Comparison of ENCODE assay signal across 19 cellular contexts in genomic region chr2:678964-679363, GRCh38. TPM values are rescaled to one million over a fixed set of nuclear protein-coding genes. Genes with fewer than 3 reads are reported as not detected.
A peak's percentile ranks its signal among the peaks of the same experiment; 100 is the strongest.
DNase-seq lines count a peak whose midpoint lies in the region; ATAC-seq and TF ChIP-seq lines count a peak whose summit lies in the region.
"Had no signal": no experiment of that assay in that cellular context is flagged by ENCODE, and none has a peak within 500 bp of the region (broad histone marks: within the 10 kb centered on the region; RNA-seq: fewer than 3 reads in every experiment).

No MANE protein-coding gene starts in this region.

- H3K36me3 Mint-ChIP-seq in MCF 10A (ENCODE audit: insufficient read depth, unreplicated experiment) (peaks cover 18% of the 10 kb centered on the region), glutamatergic neuron (ENCODE audit: unreplicated experiment) (peaks cover 6% of the 10 kb centered on the region), type B pancreatic cell (peaks cover 10% of the 10 kb centered on the region)
- H3K36me3 Mint-ChIP-seq in activated CD8-positive, alpha-beta T cell treated with anti-CD3 and anti-CD28 coated beads for 36 hours (ENCODE audit: low read depth), result peaks cover 36% of the 10 kb centered on the region

- peaks cover 31% of the 10 kb centered on the region for H3K4me1 Mint-ChIP-seq in MCF 10A (ENCODE audit: insufficient read depth, unreplicated experiment)
- peaks cover 28% of the 10 kb centered on the region for H3K4me1 Mint-ChIP-seq in activated CD8-positive, alpha-beta T cell treated with anti-CD3 and anti-CD28 coated beads for 36 hours (ENCODE audit: low read depth)
- H3K4me1 Mint-ChIP-seq in glutamatergic neuron (ENCODE audit: low read depth, unreplicated experiment), result peaks cover 17% of the 10 kb centered on the region
- H3K4me1 Mint-ChIP-seq in type B pancreatic cell (ENCODE audit: unreplicated experiment), result peaks cover 36% of the 10 kb centered on the region

- no peaks in the 10 kb centered on the region for H3K9me3 ChIP-seq in breast epithelium
- H3K9me3 ChIP-seq: gastrocnemius medialis, ovary had no signal

- H3K4me3 Mint-ChIP-seq in MCF 10A (ENCODE audit: unreplicated experiment), result peak overlapping the region; percentile 83
- peak overlapping the region; percentile 85 for H3K4me3 Mint-ChIP-seq in activated CD8-positive, alpha-beta T cell treated with anti-CD3 and anti-CD28 coated beads for 36 hours
- H3K4me3 Mint-ChIP-seq in glutamatergic neuron (ENCODE audit: unreplicated experiment), result peak overlapping the region; percentile 90
- H3K4me3 Mint-ChIP-seq in type B pancreatic cell, result peak overlapping the region; percentile 96

- H3K27ac ChIP-seq in breast epithelium, result no peak overlapping the region

- no peaks in the 10 kb centered on the region for H3K36me3 ChIP-seq in breast epithelium
- H3K36me3 ChIP-seq: cardiac muscle cell, gastrocnemius medialis, ovary had no signal

- no peak overlapping the region for H3K4me3 ChIP-seq in breast epithelium
- H3K4me3 ChIP-seq: gastrocnemius medialis, ovary had no signal

- H3K27ac Mint-ChIP-seq in MCF 10A (ENCODE audit: low read depth, unreplicated experiment) (no peak overlapping the region), glutamatergic neuron (ENCODE audit: unreplicated experiment) (peak overlapping the region; percentile 50), type B pancreatic cell (peak overlapping the region; percentile 99)
- H3K27ac Mint-ChIP-seq in activated CD8-positive, alpha-beta T cell treated with anti-CD3 and anti-CD28 coated beads for 36 hours, result peak overlapping the region; percentile 99

- DNase-seq in MCF 10A (ENCODE audit: unreplicated experiment) (no peak), breast epithelium (ENCODE audit: low spot score in 2 of 2) (no peak), glutamatergic neuron (no peak), type B pancreatic cell (ENCODE audit: extremely low spot score, unreplicated experiment) (no peak), anterior cingulate cortex (lab: John Stamatoyannopoulos, UW) (no peak), HCEC 1CT (no peak), iPS-NIHi7 (ENCODE audit: extremely low spot score) (no peak)
- no peak for DNase-seq in activated CD8-positive, alpha-beta T cell treated with anti-CD3 and anti-CD28 coated beads for 36 hours
- DNase-seq: activated effector memory CD4-positive, alpha-beta T cell treated with anti-CD3 and anti-CD28 coated beads, Interleukin-2, amount 50 U/mL, for 16 hours; DMS53; gastrocnemius medialis; mammary epithelial cell; MM.1S; NCI-H2029; NCI-H526 treated with DMSO at 0.1 percent for 48 hours; ovary; stimulated activated CD4-positive, alpha-beta T cell treated with anti-CD3 and anti-CD28 coated beads, Interleukin-4, amount 100 ng/mL, for 24 hours had no signal

- no peaks in the 10 kb centered on the region for H3K4me1 ChIP-seq in breast epithelium

- intact Hi-C loops in MCF 10A (cut with micrococcal nuclease) (no loop called here), breast epithelium (cut with DNase I; ENCODE audit: low total_unique reads) (no loop called here)
- intact Hi-C loops in activated CD8-positive, alpha-beta T cell treated with anti-CD3 and anti-CD28 coated beads for 36 hours (cut with micrococcal nuclease), result no loop called here

- no peak for TF ChIP-seq POLR2A in breast epithelium (IDR thresholded peaks at IDR 0.05)

- POLR2A ChIA-PET in MCF 10A (lab: Yijun Ruan, JAX), result interaction anchor here (2.3 kb wide), 1 partner anchor 61 kb away, joined by 7 read pairs; no protein-coding TSS in a partner anchor
- POLR2A ChIA-PET in activated CD8-positive, alpha-beta T cell treated with anti-CD3 and anti-CD28 coated beads for 36 hours (lab: Charles Lee), result interaction anchor here (0.8 kb wide), 1 partner anchor 47 kb away, joined by 3 read pairs; no protein-coding TSS in a partner anchor

- CTCF ChIA-PET in MCF 10A (lab: Yijun Ruan, JAX), result interaction anchor here (0.7 to 1.1 kb wide), 2 partner anchors 16 to 444 kb away, joined by 4 to 5 read pairs; no protein-coding TSS in a partner anchor
- CTCF ChIA-PET in activated CD8-positive, alpha-beta T cell treated with anti-CD3 and anti-CD28 coated beads for 36 hours (lab: Charles Lee), result no interaction called here

- BruUV-seq in MCF 10A (replicated peaks; lab: Mats Ljungman, UMichigan), result no TSS peak

- H3K27me3 Mint-ChIP-seq in MCF 10A (ENCODE audit: insufficient read depth, unreplicated experiment) (no peaks in the 10 kb centered on the region), glutamatergic neuron (ENCODE audit: unreplicated experiment) (peaks cover 15% of the 10 kb centered on the region), type B pancreatic cell (no peaks in the 10 kb centered on the region)
- H3K27me3 Mint-ChIP-seq in activated CD8-positive, alpha-beta T cell treated with anti-CD3 and anti-CD28 coated beads for 36 hours, result no peaks in the 10 kb centered on the region

- ATAC-seq in activated CD8-positive, alpha-beta T cell treated with anti-CD3 and anti-CD28 coated beads for 36 hours, result no peak
- ATAC-seq: gastrocnemius medialis, Panc1 had no signal

- H3K9me3 Mint-ChIP-seq in MCF 10A (ENCODE audit: unreplicated experiment) (no peaks in the 10 kb centered on the region), glutamatergic neuron (ENCODE audit: unreplicated experiment) (peaks cover 9% of the 10 kb centered on the region), type B pancreatic cell (peaks cover 8% of the 10 kb centered on the region)
- peaks cover 4% of the 10 kb centered on the region for H3K9me3 Mint-ChIP-seq in activated CD8-positive, alpha-beta T cell treated with anti-CD3 and anti-CD28 coated beads for 36 hours

- no peaks in the 10 kb centered on the region for H3K27me3 ChIP-seq in breast epithelium
- H3K27me3 ChIP-seq: cardiac muscle cell, gastrocnemius medialis, ovary had no signal

- TF ChIP-seq CTCF in MCF 10A (IDR thresholded peaks at IDR 0.05; ENCODE audit: unreplicated experiment) (no peak), breast epithelium (IDR thresholded peaks at IDR 0.05) (no peak), glutamatergic neuron (IDR thresholded peaks at IDR 0.05; ENCODE audit: partially characterized antibody, unreplicated experiment) (no peak), type B pancreatic cell (conservative IDR thresholded peaks at IDR 0.05) (no peak)
- no peak for TF ChIP-seq CTCF in activated CD8-positive, alpha-beta T cell treated with anti-CD3 and anti-CD28 coated beads for 36 hours (IDR thresholded peaks at IDR 0.05)

RNA-seq across cellular contexts. Expression of gene TMEM18, which starts 1.8 kb away (rescaled TPM):
- total RNA-seq in MCF 10A (2022) (14.2 and 25.1 TPM in 2 replicates), breast epithelium (10 to 100 TPM; 17.7 to 34.6 (median 27.4) TPM), glutamatergic neuron (ENCODE audit: unreplicated experiment) (22.0 TPM), type B pancreatic cell (ENCODE audit: low replicate concordance) (22.8 and 27.4 TPM in 2 replicates)
- total RNA-seq in activated CD8-positive, alpha-beta T cell treated with anti-CD3 and anti-CD28 coated beads for 36 hours, result 10 to 100 TPM; 34.0 to 34.6 TPM
